Comparison of ENCODE assay signal across 11 cellular contexts in genomic region chr5:89301572-89302025, GRCh38.
DNase-seq lines count a peak whose midpoint lies in the region; ATAC-seq lines count a peak whose summit lies in the region.
"Had no signal": no experiment of that assay in that cellular context is flagged by ENCODE, and none has a peak within 500 bp of the region (broad histone marks: within the 10 kb centered on the region; RNA-seq: fewer than 3 reads in every experiment).

No MANE protein-coding gene starts in this region.

- DNase-seq in pons (ENCODE audit: low spot score) (peak; percentile 62), NCI-H2196 (lab: John Stamatoyannopoulos, UW; ENCODE audit: unreplicated experiment) (no peak), head of caudate nucleus (no peak), OCI-M2 (lab: John Stamatoyannopoulos, UW; ENCODE audit: unreplicated experiment) (no peak)
- no peak for DNase-seq in activated T-cell treated with anti-CD3 and anti-CD28 coated beads, Interleukin-2, amount 50 U/mL, for 1 hour
- DNase-seq: Calu3, KBM-7, NCI-H446 treated with DMSO at 0.1 percent for 48 hours had no signal

- ATAC-seq in GM18909 (IDR thresholded peaks at IDR 0.05; ENCODE audit: poor library complexity, unreplicated experiment) = peak; percentile 80
- ATAC-seq in GM21825 (IDR thresholded peaks at IDR 0.05; ENCODE audit: unreplicated experiment) = peak; percentile 79
- peak; percentile 80 for ATAC-seq in HG03280 (IDR thresholded peaks at IDR 0.05; ENCODE audit: unreplicated experiment)

- intact Hi-C loops in head of caudate nucleus (cut with DNase I) = no loop called here
